In genomic region chr7:2997014-2997413, GRCh38 we compare ENCODE assay signal across 18 cellular contexts. TPM values are rescaled to one million over a fixed set of nuclear protein-coding genes. Genes with fewer than 3 reads are reported as not detected.
DNase-seq lines count a peak whose midpoint lies in the region; ATAC-seq and TF ChIP-seq lines count a peak whose summit lies in the region.
"Had no signal": no experiment of that assay in that cellular context is flagged by ENCODE, and none has a peak within 500 bp of the region (broad histone marks: within the 10 kb centered on the region; RNA-seq: fewer than 3 reads in every experiment).

No MANE protein-coding gene starts in this region.

- no peaks in the 10 kb centered on the region for H3K9me3 Mint-ChIP-seq in immature natural killer cell

- WGBS in suprapubic skin = 87% methylated on average over 10 of the region's 10 CpGs

- H3K27me3 Mint-ChIP-seq in immature natural killer cell (ENCODE audit: low read depth in 3 of 3) = peaks cover 0 to 6% (median 4%) of the 10 kb centered on the region in 3 donors
- H3K27me3 Mint-ChIP-seq: CD4-positive, alpha-beta memory T cell had no signal

- H3K27me3 ChIP-seq in suprapubic skin = peaks cover 10% of the 10 kb centered on the region

- no peak for ATAC-seq in GM21619 (IDR thresholded peaks at IDR 0.05; ENCODE audit: unreplicated experiment)

- no peak overlapping the region for H3K4me3 Mint-ChIP-seq in immature natural killer cell
- H3K4me3 Mint-ChIP-seq: CD4-positive, alpha-beta memory T cell had no signal

- H3K27ac ChIP-seq in suprapubic skin = no peak overlapping the region
- H3K27ac ChIP-seq: GM23248, HL-60 had no signal

- peaks cover 4% of the 10 kb centered on the region for H3K4me1 ChIP-seq in suprapubic skin

- peaks cover 75 to 91% of the 10 kb centered on the region in 2 donors for H3K4me1 Mint-ChIP-seq in immature natural killer cell

- peaks cover 25 to 36% (median 29%) of the 10 kb centered on the region in 3 donors for H3K36me3 Mint-ChIP-seq in immature natural killer cell

- peak; percentile 14 for DNase-seq in activated effector memory CD4-positive, alpha-beta T cell treated with anti-CD3 and anti-CD28 coated beads, Interleukin-2, amount 50 U/mL, for 16 hours
- no peak for DNase-seq in activated effector memory CD4-positive, alpha-beta T cell treated with Interleukin-2 at 50 U/mL for 16 hours
- peak; percentile 78 for DNase-seq in DMS 273 (lab: John Stamatoyannopoulos, UW; ENCODE audit: unreplicated experiment)
- no peak for DNase-seq in immature natural killer cell
- DNase-seq in suprapubic skin (ENCODE audit: low spot score in 2 of 2) = peak; percentile 13 to 37
- no peak for DNase-seq in epidermal melanocyte (ENCODE audit: insufficient read length, low spot score)
- DNase-seq: ACHN; CD4-positive, alpha-beta memory T cell; DND-41; GM23248; NCI-H1105 treated with DMSO at 0.1 percent for 48 hours; NCI-H187; NCI-H446; NCI-H69; Right ventricle myocardium superior had no signal

- no peak for TF ChIP-seq EP300 in suprapubic skin (IDR thresholded peaks at IDR 0.05)

- no peak for TF ChIP-seq POLR2A in suprapubic skin (IDR thresholded peaks at IDR 0.05)

- no peaks in the 10 kb centered on the region for H3K9me3 ChIP-seq in suprapubic skin

- peak overlapping the region; percentile 65 to 84 (median 76) for H3K27ac Mint-ChIP-seq in immature natural killer cell

- no peaks in the 10 kb centered on the region for H3K36me3 ChIP-seq in suprapubic skin

- H3K4me3 ChIP-seq in suprapubic skin = no peak overlapping the region
- H3K4me3 ChIP-seq: GM23248 had no signal

- TF ChIP-seq CTCF in suprapubic skin (IDR thresholded peaks at IDR 0.05) = no peak

RNA-seq across cellular contexts. Expression of gene CARD11, which starts 46.7 kb away (rescaled TPM):
- polyA plus RNA-seq in immature natural killer cell = 10 to 100 TPM in 2 of 3 donors, 1 to 10 TPM in 1; 3.3 to 76.5 (median 18.7) TPM
- total RNA-seq in suprapubic skin = under 1 TPM in 3 of 4 donors, not detected in 1; 0.24 to 0.38 (median 0.29) TPM
- total RNA-seq: GM23248, LHCN-M2 had no signal
- polyA plus RNA-seq: GM23248 had no signal

Comparison
In these comparisons a context has a peak if more than half of its experiments do, and no peak if none do; other contexts are left out.
1. DNase-seq: peak in activated effector memory CD4-positive, alpha-beta T cell treated with anti-CD3 and anti-CD28 coated beads, Interleukin-2, amount 50 U/mL, for 16 hours (single experiment), DMS 273 (single experiment) and suprapubic skin (2 of 2); none in activated effector memory CD4-positive, alpha-beta T cell treated with Interleukin-2 at 50 U/mL for 16 hours (single experiment), immature natural killer cell (0 of 3) and epidermal melanocyte (single experiment).